In genomic region chr4:89331197-89331596, GRCh38 we compare ENCODE assay signal across 20 cellular contexts. TPM values are rescaled to one million over a fixed set of nuclear protein-coding genes. Genes with fewer than 3 reads are reported as not detected.
DNase-seq lines count a peak whose midpoint lies in the region; TF ChIP-seq lines count a peak whose summit lies in the region.
"Had no signal": no experiment of that assay in that cellular context is flagged by ENCODE, and none has a peak within 500 bp of the region (broad histone marks: within the 10 kb centered on the region; RNA-seq: fewer than 3 reads in every experiment).

No MANE protein-coding gene starts in this region.

- WGBS in spleen, 5 donors = 47 to 71% (median 65%) methylated on average over 2 of the region's 2 CpGs

- BruUV-seq in Caco-2 (replicated peaks; lab: Mats Ljungman, UMichigan) (no TSS peak), PC-9 (replicated peaks; lab: Mats Ljungman, UMichigan) (no TSS peak)

- H3K4me1 Mint-ChIP-seq in CD14-positive monocyte = peaks cover 38% of the 10 kb centered on the region
- peaks cover 10% of the 10 kb centered on the region for H3K4me1 Mint-ChIP-seq in activated CD4-positive, alpha-beta memory T cell treated with anti-CD3 and anti-CD28 coated beads, Interleukin-2, amount 10 ng/mL, durations not matched to agents 7 days and 5 days
- H3K4me1 Mint-ChIP-seq in Caco-2 (ENCODE audit: low read depth, unreplicated experiment) = no peaks in the 10 kb centered on the region

- H2AFZ ChIP-seq in KMS-11 (ENCODE audit: low read depth) (no peak overlapping the region), OCI-LY3 (ENCODE audit: low read depth, low read length) (no peak overlapping the region), PC-9 (no peak overlapping the region)
- H2AFZ ChIP-seq: GM23338 had no signal

- H3K4me3 ChIP-seq in KMS-11 (IDR thresholded peaks at IDR 0.05; ENCODE audit: insufficient read depth, low read depth, low read length) = no peak overlapping the region
- peak overlapping the region; percentile 21; the same call in 1 of the 2 replicates for H3K4me3 ChIP-seq in OCI-LY3 (ENCODE audit: low read length)
- H3K4me3 ChIP-seq in spleen = no peak overlapping the region
- no peak overlapping the region for H3K4me3 ChIP-seq in Caco-2 (ENCODE audit: low read depth, low read length)
- no peak overlapping the region for H3K4me3 ChIP-seq in PC-9
- H3K4me3 ChIP-seq: GM23338 had no signal

- TF ChIP-seq CTCF in CD14-positive monocyte (IDR thresholded peaks at IDR 0.05) (no peak), KMS-11 (conservative IDR thresholded peaks at IDR 0.05; ENCODE audit: low read depth, low read length) (no peak), OCI-LY3 (IDR thresholded peaks at IDR 0.05; ENCODE audit: low read depth, low read length) (no peak), spleen (IDR thresholded peaks at IDR 0.05 in 8 of 11, conservative IDR thresholded peaks at IDR 0.05 in 3 of 11) (no peak), Caco-2 (IDR thresholded peaks at IDR 0.05; ENCODE audit: insufficient read depth in 1 of 2, low read depth in 1 of 2, low read length in 1 of 2, severe bottlenecking in 1 of 2, unreplicated experiment in 1 of 2) (no peak), PC-9 (conservative IDR thresholded peaks at IDR 0.05) (no peak)

- TF ChIP-seq POLR2A in spleen (IDR thresholded peaks at IDR 0.05) = no peak

- H3F3A ChIP-seq in PC-9 (ENCODE audit: insufficient read depth, low read depth) = no peaks in the 10 kb centered on the region

- H3K36me3 Mint-ChIP-seq in CD14-positive monocyte (peaks cover 0 to 2% of the 10 kb centered on the region in 2 donors), Caco-2 (ENCODE audit: insufficient read depth, unreplicated experiment) (no peaks in the 10 kb centered on the region)
- peaks cover 7% of the 10 kb centered on the region for H3K36me3 Mint-ChIP-seq in activated CD4-positive, alpha-beta memory T cell treated with anti-CD3 and anti-CD28 coated beads, Interleukin-2, amount 10 ng/mL, durations not matched to agents 7 days and 5 days (ENCODE audit: low read depth)
- H3K36me3 Mint-ChIP-seq: CD4-positive, CD25-positive, alpha-beta regulatory T cell had no signal

- H4K20me1 ChIP-seq in KMS-11 (ENCODE audit: insufficient read depth) (no peaks in the 10 kb centered on the region), OCI-LY3 (ENCODE audit: insufficient read depth, low read length) (0 out of 2 replicates have a peak, but pooled peaks cover 3% of the 10 kb centered on the region), PC-9 (ENCODE audit: insufficient read depth) (no peaks in the 10 kb centered on the region)

- H3K27me3 Mint-ChIP-seq in CD14-positive monocyte (ENCODE audit: low read depth in 3 of 3) (no peaks in the 10 kb centered on the region), Caco-2 (ENCODE audit: insufficient read depth, unreplicated experiment) (peaks cover 7% of the 10 kb centered on the region)
- H3K27me3 Mint-ChIP-seq in activated CD4-positive, alpha-beta memory T cell treated with anti-CD3 and anti-CD28 coated beads, Interleukin-2, amount 10 ng/mL, durations not matched to agents 7 days and 5 days = no peaks in the 10 kb centered on the region
- H3K27me3 Mint-ChIP-seq: B cell; CD4-positive, CD25-positive, alpha-beta regulatory T cell had no signal

- H3K4me3 Mint-ChIP-seq in CD14-positive monocyte = peak overlapping the region; percentile 66 to 78
- no peak overlapping the region for H3K4me3 Mint-ChIP-seq in activated CD4-positive, alpha-beta memory T cell treated with anti-CD3 and anti-CD28 coated beads, Interleukin-2, amount 10 ng/mL, durations not matched to agents 7 days and 5 days
- H3K4me3 Mint-ChIP-seq in Caco-2 (ENCODE audit: unreplicated experiment) = no peak overlapping the region
- H3K4me3 Mint-ChIP-seq: B cell; CD4-positive, CD25-positive, alpha-beta regulatory T cell; GM23338 had no signal

- H3K36me3 ChIP-seq in KMS-11 (ENCODE audit: insufficient read depth) (no peaks in the 10 kb centered on the region), OCI-LY3 (replicated peaks; ENCODE audit: low read depth, low read length) (no peaks in the 10 kb centered on the region), spleen (no peaks in the 10 kb centered on the region), Caco-2 (ENCODE audit: control insufficient read depth, insufficient read depth, low read length) (no peaks in the 10 kb centered on the region), PC-9 (ENCODE audit: low read depth) (no peaks in the 10 kb centered on the region)

- POLR2A ChIA-PET in activated CD4-positive, alpha-beta memory T cell treated with anti-CD3 and anti-CD28 coated beads, Interleukin-2, amount 10 ng/mL, durations not matched to agents 7 days and 5 days (lab: Charles Lee) = no interaction called here
- POLR2A ChIA-PET in Caco-2 (lab: Charles Lee) (no interaction called here), PC-9 (lab: Charles Lee; ENCODE audit: unreplicated experiment) (no interaction called here)

- CTCF ChIA-PET in activated CD4-positive, alpha-beta memory T cell treated with anti-CD3 and anti-CD28 coated beads, Interleukin-2, amount 10 ng/mL, durations not matched to agents 7 days and 5 days (lab: Charles Lee) = no interaction called here
- CTCF ChIA-PET in Caco-2 (lab: Charles Lee) (interaction anchor here (0.6 kb wide), 1 partner anchor 1779 kb away, joined by 4 read pairs; no protein-coding TSS in a partner anchor), PC-9 (lab: Charles Lee) (no interaction called here)

- H3K27ac Mint-ChIP-seq in CD14-positive monocyte = peak overlapping the region; percentile 82 to 96 (median 92)
- H3K27ac Mint-ChIP-seq in activated CD4-positive, alpha-beta memory T cell treated with anti-CD3 and anti-CD28 coated beads, Interleukin-2, amount 10 ng/mL, durations not matched to agents 7 days and 5 days = no peak overlapping the region
- H3K27ac Mint-ChIP-seq in Caco-2 (ENCODE audit: unreplicated experiment) = no peak overlapping the region
- H3K27ac Mint-ChIP-seq: B cell; CD4-positive, CD25-positive, alpha-beta regulatory T cell; GM23338 had no signal

- H3K9me3 ChIP-seq in OCI-LY3 (ENCODE audit: insufficient read depth, low read length) (no peaks in the 10 kb centered on the region), spleen (peaks cover 0 to 8% (median 0%) of the 10 kb centered on the region in 8 donors), Caco-2 (no peaks in the 10 kb centered on the region), PC-9 (ENCODE audit: insufficient read depth, low read depth) (no peaks in the 10 kb centered on the region)

- DNase-seq in CD14-positive monocyte (ENCODE audit: low spot score) = no peak
- DNase-seq in spleen = no peak
- DNase-seq in activated CD4-positive, alpha-beta memory T cell treated with anti-CD3 and anti-CD28 coated beads, Interleukin-2, amount 10 ng/mL, durations not matched to agents 7 days and 5 days = no peak
- no peak for DNase-seq in Caco-2
- no peak for DNase-seq in PC-9
- DNase-seq: CD4-positive, CD25-positive, alpha-beta regulatory T cell; DMS79; HCEC 1CT; NCI-H1105 treated with DMSO at 0.1 percent for 48 hours; NCI-H2029 treated with DMSO at 0.1 percent for 48 hours; NCI-H226; NCI-H748 treated with DMSO at 0.1 percent for 48 hours; NK-92 treated with Interleukin-12 subunit alpha and Interleukin-12 subunit beta, amount 100 ng/mL, for 24 hours; OCI-M1; Right ventricle myocardium superior; T-helper 2 cell had no signal

- H3K4me2 ChIP-seq in KMS-11 (peak overlapping the region; percentile 19; the same call in 1 of the 2 replicates), OCI-LY3 (ENCODE audit: low read length) (peak overlapping the region; percentile 56), PC-9 (no peak overlapping the region)
- H3K4me2 ChIP-seq: GM23338 had no signal

- H3K79me2 ChIP-seq in KMS-11 (ENCODE audit: insufficient read depth, low read depth) (no peaks in the 10 kb centered on the region), OCI-LY3 (ENCODE audit: low read length) (no peaks in the 10 kb centered on the region), PC-9 (ENCODE audit: low read depth) (no peaks in the 10 kb centered on the region)

- H3K27ac ChIP-seq in KMS-11 (no peak overlapping the region), OCI-LY3 (ENCODE audit: low read length) (no peak overlapping the region), spleen (peak overlapping the region in 5 of 8 donors; percentile 14 to 69 (median 53)), PC-9 (no peak overlapping the region)

- no peaks in the 10 kb centered on the region for H3K27me3 ChIP-seq in KMS-11 (ENCODE audit: insufficient read depth, low read depth)
- peaks cover 11% of the 10 kb centered on the region for H3K27me3 ChIP-seq in OCI-LY3 (ENCODE audit: low read depth, low read length)
- H3K27me3 ChIP-seq in spleen (replicated peaks in 1 of 7) = no peaks in the 10 kb centered on the region
- no peaks in the 10 kb centered on the region for H3K27me3 ChIP-seq in Caco-2 (replicated peaks; ENCODE audit: control insufficient read depth, insufficient read depth, low read length)
- H3K27me3 ChIP-seq in PC-9 (ENCODE audit: insufficient read depth, low read depth) = no peaks in the 10 kb centered on the region

- no peaks in the 10 kb centered on the region for H3K9me2 ChIP-seq in PC-9 (ENCODE audit: insufficient read depth)

- peaks cover 38% of the 10 kb centered on the region for H3K4me1 ChIP-seq in KMS-11 (ENCODE audit: low read depth, poor library complexity, severe bottlenecking)
- H3K4me1 ChIP-seq in OCI-LY3 (ENCODE audit: low read length) = peaks cover 23% of the 10 kb centered on the region
- H3K4me1 ChIP-seq in spleen = peaks cover 0 to 8% (median 0%) of the 10 kb centered on the region in 6 donors
- H3K4me1 ChIP-seq in Caco-2 = no peaks in the 10 kb centered on the region
- no peaks in the 10 kb centered on the region for H3K4me1 ChIP-seq in PC-9 (replicated peaks; ENCODE audit: insufficient read depth)

- H3K9ac ChIP-seq in KMS-11 = no peak overlapping the region
- H3K9ac ChIP-seq in OCI-LY3 (ENCODE audit: low read length) = no peak overlapping the region

- intact Hi-C loops in CD14-positive monocyte (cut with micrococcal nuclease) (loop anchor here (5.0 to 10.0 kb wide), 2 partner anchors 34 to 46 kb away; no protein-coding TSS in a partner anchor), spleen (cut with DNase I; ENCODE audit: low total_unique reads) (no loop called here), Caco-2 (cut with micrococcal nuclease; ENCODE audit: unreplicated experiment) (no loop called here), PC-9 (cut with micrococcal nuclease; ENCODE audit: unreplicated experiment) (no loop called here)

- H3K9me3 Mint-ChIP-seq in CD14-positive monocyte (peaks cover 0 to 5% (median 0%) of the 10 kb centered on the region in 7 donors), Caco-2 (ENCODE audit: unreplicated experiment) (no peaks in the 10 kb centered on the region)
- H3K9me3 Mint-ChIP-seq in activated CD4-positive, alpha-beta memory T cell treated with anti-CD3 and anti-CD28 coated beads, Interleukin-2, amount 10 ng/mL, durations not matched to agents 7 days and 5 days = peaks cover 6% of the 10 kb centered on the region
- H3K9me3 Mint-ChIP-seq: GM23338 had no signal

RNA-seq across cellular contexts. Expression of gene GPRIN3, which starts 23.6 kb away (rescaled TPM):
- polyA plus RNA-seq in CD14-positive monocyte = 1 to 10 TPM; 1.1 to 3.3 TPM
- 10 to 100 TPM; 22.9 to 40.2 (median 29.5) TPM for total RNA-seq in spleen
- 1 to 10 TPM; 1.6 to 2.2 (median 2.0) TPM for polyA plus RNA-seq in spleen
- 100 to 1,000 TPM; 102 to 106 TPM for total RNA-seq in activated CD4-positive, alpha-beta memory T cell treated with anti-CD3 and anti-CD28 coated beads, Interleukin-2, amount 10 ng/mL, durations not matched to agents 7 days and 5 days
- total RNA-seq in Caco-2 (2022) = 0.02 and 0.05 TPM in 2 replicates
- 0.02 and 0.05 TPM in 2 replicates for total RNA-seq in PC-9 (2021)

Comparison
In these comparisons a context has a peak if more than half of its experiments do, and no peak if none do; other contexts are left out.
1. H3K27ac Mint-ChIP-seq: peak in CD14-positive monocyte (7 of 7); none in activated CD4-positive, alpha-beta memory T cell treated with anti-CD3 and anti-CD28 coated beads, Interleukin-2, amount 10 ng/mL, durations not matched to agents 7 days and 5 days (single experiment) and Caco-2 (single experiment).
2. H3K4me3 Mint-ChIP-seq: peak in CD14-positive monocyte (2 of 2); none in activated CD4-positive, alpha-beta memory T cell treated with anti-CD3 and anti-CD28 coated beads, Interleukin-2, amount 10 ng/mL, durations not matched to agents 7 days and 5 days (single experiment) and Caco-2 (single experiment).
3. H3K27ac ChIP-seq: peak in spleen (5 of 8); none in KMS-11 (single experiment), OCI-LY3 (single experiment) and PC-9 (single experiment).
4. RNA of gene GPRIN3, which starts 23.6 kb away (total RNA-seq): 102 to 106 TPM in activated CD4-positive, alpha-beta memory T cell treated with anti-CD3 and anti-CD28 coated beads, Interleukin-2, amount 10 ng/mL, durations not matched to agents 7 days and 5 days and 22.9 to 40.2 TPM in spleen; 0.02 to 0.05 TPM in Caco-2 and 0.02 to 0.05 TPM in PC-9; every median in the first group is over 10 times any median in the second.
5. intact Hi-C loops: an anchor here in CD14-positive monocyte (5.0 to 10.0 kb wide); none called in spleen, Caco-2 and PC-9.